ENCODE assay signal across 13 cellular contexts in genomic region chr15:100809587-100809986, GRCh38.
A peak's percentile ranks its signal among the peaks of the same experiment; 100 is the strongest.
DNase-seq lines count a peak whose midpoint lies in the region; ATAC-seq and TF ChIP-seq lines count a peak whose summit lies in the region.
"Had no signal": no experiment of that assay in that cellular context is flagged by ENCODE, and none has a peak within 500 bp of the region (broad histone marks: within the 10 kb centered on the region; RNA-seq: fewer than 3 reads in every experiment).

No MANE protein-coding gene starts in this region.

- no peak overlapping the region for H2BK15ac ChIP-seq in IMR-90 (ENCODE audit: low read depth, low read length)

- no peak overlapping the region for H2AK5ac ChIP-seq in IMR-90 (ENCODE audit: low read depth, low read length)

- no peak overlapping the region for H2AFZ ChIP-seq in IMR-90 (replicated peaks; ENCODE audit: low read length, poor library complexity)

- intact Hi-C loops in IMR-90 (cut with micrococcal nuclease): no loop called here

- no peak overlapping the region for H3K9ac ChIP-seq in IMR-90 (ENCODE audit: low read depth, low read length)

- no peaks in the 10 kb centered on the region for H4K20me1 ChIP-seq in IMR-90 (ENCODE audit: insufficient read depth, low read length)

- no peak overlapping the region for H3K56ac ChIP-seq in IMR-90 (ENCODE audit: extremely low read depth, insufficient read depth, low read length)

- in situ Hi-C loops in IMR-90 (cut with MboI; ENCODE audit: low sequenced_read_pairs): no loop called here

- no TSS peak for BruUV-seq in IMR-90 (replicated peaks; lab: Mats Ljungman, UMichigan)

- no peak overlapping the region for H2BK20ac ChIP-seq in IMR-90 (ENCODE audit: low read depth, low read length)

- H3K36me3 ChIP-seq in IMR-90 (ENCODE audit: control insufficient read depth, insufficient read depth, low read length): no peaks in the 10 kb centered on the region
- H3K36me3 ChIP-seq in BE2C: no peaks in the 10 kb centered on the region

- H4K5ac ChIP-seq in IMR-90 (ENCODE audit: low read depth, low read length): no peak overlapping the region

- POLR2A ChIA-PET in IMR-90 (lab: Charles Lee; ENCODE audit: unreplicated experiment): no interaction called here

- ATAC-seq in IMR-90 (ENCODE audit: low read depth): no peak
- ATAC-seq in GM18502 (IDR thresholded peaks at IDR 0.05; ENCODE audit: poor library complexity, unreplicated experiment): no peak
- ATAC-seq: GM12878 had no signal

- H3K9me1 ChIP-seq in IMR-90 (ENCODE audit: insufficient read depth, low read length): no peaks in the 10 kb centered on the region

- H2AK9ac ChIP-seq in IMR-90 (replicated peaks; ENCODE audit: low read depth, low read length, poor library complexity): no peak overlapping the region

- no peak overlapping the region for H3K18ac ChIP-seq in IMR-90 (ENCODE audit: low read depth, low read length)

- H3K27me3 ChIP-seq in IMR-90 (ENCODE audit: control insufficient read depth, insufficient read depth, low read length) (no peaks in the 10 kb centered on the region), BE2C (no peaks in the 10 kb centered on the region)

- no peaks in the 10 kb centered on the region for H3K79me1 ChIP-seq in IMR-90 (ENCODE audit: low read depth in 1 of 2, low read length in 2 of 2)

- H2BK120ac ChIP-seq in IMR-90 (ENCODE audit: low read depth, low read length): no peak overlapping the region

- H3K9me3 ChIP-seq in IMR-90 (ENCODE audit: control insufficient read depth, insufficient read depth, low read length) (peaks cover 3% of the 10 kb centered on the region), BE2C (no peaks in the 10 kb centered on the region)

- no peak for TF ChIP-seq CTCF in IMR-90 (conservative IDR thresholded peaks at IDR 0.05; ENCODE audit: low read depth, low read length)
- no peak for TF ChIP-seq CTCF in fibroblast of pulmonary artery (IDR thresholded peaks at IDR 0.05; ENCODE audit: low read length, missing control alignments)
- TF ChIP-seq CTCF in BE2C (IDR thresholded peaks at IDR 0.05; ENCODE audit: low read depth, low read length): no peak

- no peak overlapping the region for H4K91ac ChIP-seq in IMR-90 (ENCODE audit: insufficient read depth, low read depth, low read length)

- H3K14ac ChIP-seq in IMR-90 (replicated peaks; ENCODE audit: low read depth, low read length): no peak overlapping the region

- no peak overlapping the region for H2BK5ac ChIP-seq in IMR-90 (ENCODE audit: low read depth, low read length, poor library complexity, severe bottlenecking)

- 100% methylated on average over 1 of the region's 3 CpGs; no CpG with 5 or more reads in 1 of the 2 experiments for WGBS in IMR-90 (ENCODE audit: extremely low coverage in 2 of 2, insufficient read length in 1 of 2), 2 experiments

- no peak overlapping the region for H3K4me3 ChIP-seq in IMR-90 (ENCODE audit: insufficient read depth, low read depth, low read length)
- H3K4me3 ChIP-seq in fibroblast of pulmonary artery (replicated peaks; ENCODE audit: low read depth, low read length): no peak overlapping the region
- no peak overlapping the region for H3K4me3 ChIP-seq in BE2C (ENCODE audit: low read depth, low read length)
- H3K4me3 ChIP-seq: GM12878 had no signal

- no peak overlapping the region for H3K23ac ChIP-seq in IMR-90 (ENCODE audit: low read depth, low read length)

- H4K8ac ChIP-seq in IMR-90 (ENCODE audit: low read depth in 2 of 2, low read length in 2 of 2): no peak overlapping the region

- dilution Hi-C loops in IMR-90 (cut with HindIII; ENCODE audit: low sequenced_read_pairs, unreplicated experiment): no loop called here

- no peak overlapping the region for H3K27ac ChIP-seq in IMR-90 (ENCODE audit: insufficient read depth, low read length)
- H3K27ac ChIP-seq: C4-2B had no signal

- CTCF ChIA-PET in IMR-90 (lab: Yijun Ruan, JAX): no interaction called here

- DNase-seq in EL (peak; percentile 35), IMR-90 (peak; percentile 15), astrocyte of the hippocampus (ENCODE audit: low read depth, low spot score) (peak; percentile 14), fibroblast of pulmonary artery (ENCODE audit: low read depth) (peak; percentile 23), ecto neural progenitor cell (ENCODE audit: low spot score) (no peak), BE2C (no peak)
- DNase-seq: CD4-positive, alpha-beta memory T cell; DND-41; GOT3; H9 had no signal

- no peak overlapping the region for H3K4me2 ChIP-seq in IMR-90 (ENCODE audit: low read depth, low read length)

- no peak for TF ChIP-seq RAD21 in IMR-90 (IDR thresholded peaks at IDR 0.05; ENCODE audit: low read length)

- TF ChIP-seq POLR2A in IMR-90 (IDR thresholded peaks at IDR 0.05; ENCODE audit: low read depth, low read length): no peak

- H3K4me1 ChIP-seq in IMR-90 (ENCODE audit: control insufficient read depth, insufficient read depth, low read length) (no peaks in the 10 kb centered on the region), BE2C (no peaks in the 10 kb centered on the region)

- no peak overlapping the region for H3K4ac ChIP-seq in IMR-90 (ENCODE audit: low read depth, low read length)

TF ChIP-seq in IMR-90, 13 proteins besides CTCF, POLR2A, EP300 and RAD21:
- TF ChIP-seq, protein P1, sequence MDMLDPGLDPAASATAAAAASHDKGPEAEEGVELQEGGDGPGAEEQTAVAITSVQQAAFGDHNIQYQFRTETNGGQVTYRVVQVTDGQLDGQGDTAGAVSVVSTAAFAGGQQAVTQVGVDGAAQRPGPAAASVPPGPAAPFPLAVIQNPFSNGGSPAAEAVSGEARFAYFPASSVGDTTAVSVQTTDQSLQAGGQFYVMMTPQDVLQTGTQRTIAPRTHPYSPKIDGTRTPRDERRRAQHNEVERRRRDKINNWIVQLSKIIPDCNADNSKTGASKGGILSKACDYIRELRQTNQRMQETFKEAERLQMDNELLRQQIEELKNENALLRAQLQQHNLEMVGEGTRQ (IDR thresholded peaks at IDR 0.05; ENCODE audit: low read depth, low read length): no peak
- TF ChIP-seq CEBPB (IDR thresholded peaks at IDR 0.05; ENCODE audit: low read depth, low read length) (no peak), CHD1 (IDR thresholded peaks at IDR 0.05; ENCODE audit: low read depth, low read length) (no peak), BHLHE40 (IDR thresholded peaks at IDR 0.05; ENCODE audit: low read depth, low read length) (no peak), FOS (IDR thresholded peaks at IDR 0.05; ENCODE audit: low read depth, low read length) (no peak), MAFK (IDR thresholded peaks at IDR 0.05; ENCODE audit: low read depth, low read length) (no peak), MAZ (IDR thresholded peaks at IDR 0.05; ENCODE audit: borderline replicate concordance, low read depth, low read length) (no peak), NFE2L2 (IDR thresholded peaks at IDR 0.05; ENCODE audit: low read depth, low read length) (no peak), RFX5 (IDR thresholded peaks at IDR 0.05; ENCODE audit: low read depth, low read length) (no peak), MXI1 (IDR thresholded peaks at IDR 0.05; ENCODE audit: borderline replicate concordance, low read depth, low read length) (no peak), SMC3 (IDR thresholded peaks at IDR 0.05; ENCODE audit: low read depth, low read length) (no peak), RCOR1 (IDR thresholded peaks at IDR 0.05; ENCODE audit: insufficient replicate concordance, low read length) (no peak)
- TF ChIP-seq, protein P2, sequence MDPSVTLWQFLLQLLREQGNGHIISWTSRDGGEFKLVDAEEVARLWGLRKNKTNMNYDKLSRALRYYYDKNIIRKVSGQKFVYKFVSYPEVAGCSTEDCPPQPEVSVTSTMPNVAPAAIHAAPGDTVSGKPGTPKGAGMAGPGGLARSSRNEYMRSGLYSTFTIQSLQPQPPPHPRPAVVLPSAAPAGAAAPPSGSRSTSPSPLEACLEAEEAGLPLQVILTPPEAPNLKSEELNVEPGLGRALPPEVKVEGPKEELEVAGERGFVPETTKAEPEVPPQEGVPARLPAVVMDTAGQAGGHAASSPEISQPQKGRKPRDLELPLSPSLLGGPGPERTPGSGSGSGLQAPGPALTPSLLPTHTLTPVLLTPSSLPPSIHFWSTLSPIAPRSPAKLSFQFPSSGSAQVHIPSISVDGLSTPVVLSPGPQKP (IDR thresholded peaks at IDR 0.05; ENCODE audit: borderline replicate concordance, low read depth, low read length): no peak

Comparison
In these comparisons a context has a peak if more than half of its experiments do, and no peak if none do; other contexts are left out.
1. DNase-seq: peak in EL (single experiment), IMR-90 (single experiment), astrocyte of the hippocampus (single experiment) and fibroblast of pulmonary artery (single experiment); none in ecto neural progenitor cell (single experiment) and BE2C (single experiment).